ENCODE assay signal across 13 cellular contexts in genomic region chr6:121823437-121823851, GRCh38.
DNase-seq lines count a peak whose midpoint lies in the region; FAIRE-seq and TF ChIP-seq lines count a peak whose summit lies in the region.
"Had no signal": no experiment of that assay in that cellular context is flagged by ENCODE, and none has a peak within 500 bp of the region (broad histone marks: within the 10 kb centered on the region; RNA-seq: fewer than 3 reads in every experiment).

No MANE protein-coding gene starts in this region.

- H3K27me3 ChIP-seq in cardiac muscle cell (no peaks in the 10 kb centered on the region), astrocyte (ENCODE audit: insufficient read depth, low read length) (no peaks in the 10 kb centered on the region)

- H3K9me3 ChIP-seq in cardiac muscle cell (ENCODE audit: low read depth) (no peaks in the 10 kb centered on the region), astrocyte (ENCODE audit: insufficient read depth, low read depth, low read length) (peaks cover 8% of the 10 kb centered on the region)

- H3K4me3 Mint-ChIP-seq in astrocyte (ENCODE audit: unreplicated experiment), result no peak overlapping the region
- H3K4me3 Mint-ChIP-seq: activated CD8-positive, alpha-beta memory T cell treated with anti-CD3 and anti-CD28 coated beads, Interleukin-2, amount 10 ng/mL, durations not matched to agents 7 days and 5 days had no signal

- H3K36me3 ChIP-seq in cardiac muscle cell, result no peaks in the 10 kb centered on the region
- no peaks in the 10 kb centered on the region for H3K36me3 ChIP-seq in astrocyte (ENCODE audit: insufficient read depth, low read length)

- peak overlapping the region; percentile 31 for H3K27ac ChIP-seq in cardiac muscle cell
- peak overlapping the region; percentile 56 for H3K27ac ChIP-seq in astrocyte (ENCODE audit: low read depth, low read length)

- H3K36me3 Mint-ChIP-seq in astrocyte (ENCODE audit: low read depth, unreplicated experiment), result peaks cover 2% of the 10 kb centered on the region
- H3K36me3 Mint-ChIP-seq: activated CD8-positive, alpha-beta memory T cell treated with anti-CD3 and anti-CD28 coated beads, Interleukin-2, amount 10 ng/mL, durations not matched to agents 7 days and 5 days had no signal

- peak; percentile 58 for FAIRE-seq in astrocyte (lab: Jason Lieb, UNC)

- H3K27ac Mint-ChIP-seq in astrocyte (ENCODE audit: unreplicated experiment), result peak overlapping the region; percentile 44
- H3K27ac Mint-ChIP-seq: activated CD8-positive, alpha-beta memory T cell treated with anti-CD3 and anti-CD28 coated beads, Interleukin-2, amount 10 ng/mL, durations not matched to agents 7 days and 5 days had no signal

- H4K20me1 ChIP-seq in astrocyte (ENCODE audit: insufficient read depth, low read length), result no peaks in the 10 kb centered on the region

- H3K9me3 Mint-ChIP-seq in astrocyte (ENCODE audit: unreplicated experiment), result peaks cover 13% of the 10 kb centered on the region

- H3K4me1 ChIP-seq in cardiac muscle cell (ENCODE audit: low read depth), result no peaks in the 10 kb centered on the region
- peaks cover 23% of the 10 kb centered on the region for H3K4me1 ChIP-seq in astrocyte (ENCODE audit: insufficient read depth, low read length)

- intact Hi-C loops in cardiac septum (cut with DNase I), result no loop called here

- no peaks in the 10 kb centered on the region for H3K79me2 ChIP-seq in astrocyte (ENCODE audit: insufficient read depth, low read length)

- H3K27me3 Mint-ChIP-seq in astrocyte (ENCODE audit: low read depth, unreplicated experiment), result no peaks in the 10 kb centered on the region
- H3K27me3 Mint-ChIP-seq: activated CD8-positive, alpha-beta memory T cell treated with anti-CD3 and anti-CD28 coated beads, Interleukin-2, amount 10 ng/mL, durations not matched to agents 7 days and 5 days had no signal

- no peak overlapping the region for H3K4me3 ChIP-seq in cardiac muscle cell
- H3K4me3 ChIP-seq in astrocyte (ENCODE audit: insufficient read depth, low read depth, low read length), result no peak overlapping the region

- no peak overlapping the region for H3K9ac ChIP-seq in astrocyte (ENCODE audit: low read length)

- DNase-seq in cardiac muscle cell (ENCODE audit: low read depth in 1 of 2, low spot score in 1 of 2) (peak; percentile 45 to 70), cardiac septum (ENCODE audit: low spot score) (no peak), astrocyte (ENCODE audit: low read depth) (peak; percentile 87), iPS-NIHi11 (ENCODE audit: low spot score) (peak; percentile 26), NCI-H2081 (lab: John Stamatoyannopoulos, UW) (no peak), NOMO-1 treated with DMSO at 0.1 percent for 48 hours (lab: John Stamatoyannopoulos, UW; ENCODE audit: unreplicated experiment) (no peak), HuH-7 (ENCODE audit: low spot score) (no peak)
- no peak for DNase-seq in activated CD8-positive, alpha-beta memory T cell treated with anti-CD3 and anti-CD28 coated beads, Interleukin-2, amount 50 U/mL, for 4 hours
- DNase-seq: activated CD8-positive, alpha-beta memory T cell treated with anti-CD3 and anti-CD28 coated beads, Interleukin-2, amount 10 ng/mL, durations not matched to agents 7 days and 5 days; KBM-7; NCI-H2107; stimulated activated CD4-positive, alpha-beta T cell treated with anti-CD3 and anti-CD28 coated beads, Interleukin-2, amount 100 ng/mL, for 48 hours; stimulated activated naive CD8-positive, alpha-beta T cell treated with anti-CD3 and anti-CD28 coated beads, Interleukin-15, Interleukin-2, amounts not matched to agents 100 U/mL and 50 U/mL, for 24 hours had no signal

- H2AFZ ChIP-seq in astrocyte (ENCODE audit: low read depth, low read length), result no peak overlapping the region

- peak overlapping the region; percentile 12 for H3K4me2 ChIP-seq in astrocyte (ENCODE audit: low read length)

- peaks cover 17% of the 10 kb centered on the region for H3K4me1 Mint-ChIP-seq in astrocyte (ENCODE audit: low read depth, unreplicated experiment)
- H3K4me1 Mint-ChIP-seq: activated CD8-positive, alpha-beta memory T cell treated with anti-CD3 and anti-CD28 coated beads, Interleukin-2, amount 10 ng/mL, durations not matched to agents 7 days and 5 days had no signal

- no peak for TF ChIP-seq CTCF in cardiac muscle cell (IDR thresholded peaks at IDR 0.05; ENCODE audit: low read depth, low read length)
- TF ChIP-seq CTCF in astrocyte (IDR thresholded peaks at IDR 0.05; ENCODE audit: insufficient read depth, low read depth, low read length), result no peak

Comparison
In these comparisons a context has a peak if more than half of its experiments do, and no peak if none do; other contexts are left out.
1. DNase-seq: peak in cardiac muscle cell (2 of 2), astrocyte (single experiment) and iPS-NIHi11 (single experiment); none in cardiac septum (single experiment), activated CD8-positive, alpha-beta memory T cell treated with anti-CD3 and anti-CD28 coated beads, Interleukin-2, amount 50 U/mL, for 4 hours (single experiment), NCI-H2081 (0 of 2), NOMO-1 treated with DMSO at 0.1 percent for 48 hours (single experiment) and HuH-7 (single experiment).